1 cellular context compared by ENCODE assay signal in the genomic region with DNA sequence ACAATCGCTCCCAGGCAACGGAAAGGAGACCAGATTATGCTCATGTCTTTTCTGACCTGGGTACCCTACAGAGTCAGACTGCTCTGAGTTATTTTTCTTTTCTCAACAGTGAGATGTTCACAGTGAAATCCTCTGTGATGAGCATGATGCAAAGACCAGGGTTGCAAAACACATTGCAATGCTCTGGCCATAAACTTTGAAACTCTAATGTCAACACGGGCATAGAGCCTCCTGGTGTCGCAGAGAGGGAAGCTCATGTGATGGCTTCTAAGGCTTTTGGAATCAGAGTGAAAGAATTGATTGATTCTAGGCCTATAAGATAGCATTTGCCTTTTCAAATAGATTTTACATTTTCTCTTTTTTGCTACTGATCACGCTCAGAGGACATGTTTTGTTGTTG.
TF ChIP-seq lines count a peak whose summit lies in the region.

No MANE protein-coding gene starts in this region.

TF ChIP-seq in HepG2, 621 proteins besides CTCF, POLR2A, EP300 and RAD21 (continued from another document):
- TF ChIP-seq ZFP91 (CRISPR knock-in tag; IDR thresholded peaks at IDR 0.05; ENCODE audit: borderline replicate concordance) (no peak), DBP (CRISPR knock-in tag; IDR thresholded peaks at IDR 0.05; ENCODE audit: not compliant biosample characterization) (no peak), NRL (CRISPR knock-in tag; IDR thresholded peaks at IDR 0.05; ENCODE audit: borderline replicate concordance) (no peak), YEATS4 (CRISPR knock-in tag; IDR thresholded peaks at IDR 0.05; ENCODE audit: borderline replicate concordance) (no peak), ZFP37 (CRISPR knock-in tag; IDR thresholded peaks at IDR 0.05; ENCODE audit: borderline replicate concordance) (no peak), ZNF20 (CRISPR knock-in tag; IDR thresholded peaks at IDR 0.05) (no peak), ZFY (CRISPR knock-in tag; IDR thresholded peaks at IDR 0.05) (no peak), MTA3 (CRISPR knock-in tag; IDR thresholded peaks at IDR 0.05) (no peak), GTF3A (CRISPR knock-in tag; conservative IDR thresholded peaks at IDR 0.05) (no peak), IKZF5 (CRISPR knock-in tag; IDR thresholded peaks at IDR 0.05) (no peak; the same call in 1 of the 2 replicates), ZNF530 (CRISPR knock-in tag; IDR thresholded peaks at IDR 0.05; ENCODE audit: low read depth) (no peak), ZNF749 (CRISPR knock-in tag; IDR thresholded peaks at IDR 0.05; ENCODE audit: borderline replicate concordance) (no peak), ZNF282 (IDR thresholded peaks at IDR 0.05; ENCODE audit: partially characterized antibody) (no peak)
